ENCODE assay signal across 8 cellular contexts in the genomic region with DNA sequence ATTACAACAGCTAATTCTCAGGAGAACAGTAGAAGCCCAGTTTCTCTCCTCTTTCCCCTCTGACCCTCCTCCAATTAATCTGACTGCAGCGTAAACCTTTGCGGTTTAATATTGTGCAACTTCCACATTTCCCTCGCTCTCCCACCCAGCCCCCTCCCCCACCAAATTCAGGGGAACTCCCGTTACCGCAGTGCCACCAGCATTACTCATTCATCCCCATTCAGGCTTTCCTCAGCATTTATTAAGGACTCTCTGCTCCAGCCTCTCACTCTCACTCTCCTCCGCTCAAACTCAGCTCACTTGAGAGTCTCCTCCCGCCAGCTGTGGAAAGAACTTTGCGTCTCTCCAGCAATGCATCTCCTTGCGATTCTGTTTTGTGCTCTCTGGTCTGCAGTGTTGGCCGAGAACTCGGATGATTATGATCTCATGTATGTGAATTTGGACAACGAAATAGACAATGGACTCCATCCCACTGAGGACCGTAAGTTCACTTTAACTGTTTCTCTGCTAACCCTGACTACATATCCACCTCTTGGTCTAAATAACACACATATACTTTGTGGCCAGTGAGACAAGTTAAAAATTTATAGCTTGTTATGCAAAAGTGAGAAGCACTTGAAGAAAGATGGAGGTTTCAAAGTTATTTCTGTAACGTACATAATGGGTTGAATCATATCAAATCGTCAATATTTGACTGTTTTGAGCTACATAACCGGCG. TPM values are rescaled to one million over a fixed set of nuclear protein-coding genes. Genes with fewer than 3 reads are reported as not detected.
DNase-seq lines count a peak whose midpoint lies in the region; ATAC-seq and TF ChIP-seq lines count a peak whose summit lies in the region.

A gene (plus strand): TSS at position 268 of the 718 bp plus-strand sequence. CDS start 84 bp downstream, at position 352.

- no peak within 1 kb of the TSS for H3K27ac ChIP-seq in iPS DF 6.9 (ENCODE audit: low read length)

- intact Hi-C loops in sciatic nerve (cut with DNase I), result no loop called here

- H3K4me3 ChIP-seq in MG63, result peak within 1 kb of the TSS; percentile 56
- H3K4me3 ChIP-seq in astrocyte of the cerebellum (ENCODE audit: low read depth, low read length), result peak within 1 kb of the TSS; percentile 65
- H3K4me3 ChIP-seq in iPS DF 6.9 (ENCODE audit: low read length), result peak within 1 kb of the TSS; percentile 46; the same call in 1 of the 2 replicates

- H3K9me3 ChIP-seq in MG63, result no peaks in the 10 kb centered on the region
- no peaks in the 10 kb centered on the region for H3K9me3 ChIP-seq in iPS DF 6.9 (ENCODE audit: control insufficient read depth, insufficient read depth, low read length)

- no peaks in the 10 kb centered on the region for H3K36me3 ChIP-seq in MG63
- H3K36me3 ChIP-seq in iPS DF 6.9 (ENCODE audit: control insufficient read depth, insufficient read depth, low read length), result no peaks in the 10 kb centered on the region

- in situ Hi-C loops in astrocyte of the cerebellum (cut with HindIII; ENCODE audit: low sequenced_read_pairs), result loop anchor here (5.0 kb wide), 2 partner anchors 59 to 61 kb away; no protein-coding TSS in a partner anchor

- no CpG with 5 or more reads among the region's 17 CpGs for WGBS in iPS DF 6.9 (ENCODE audit: insufficient coverage, insufficient read length)

- ATAC-seq in sciatic nerve (peak; percentile 89), GM21737 (IDR thresholded peaks at IDR 0.05; ENCODE audit: unreplicated experiment) (no peak)

- H3K4me1 ChIP-seq in iPS DF 6.9 (ENCODE audit: control insufficient read depth, insufficient read depth, low read length), result 0 out of 2 replicates have a peak, but pooled peaks cover 1% of the 10 kb centered on the region

- DNase-seq in EL (peak; percentile 93), MG63 (peak; percentile 65), astrocyte of the cerebellum (ENCODE audit: low read depth) (peak; percentile 77), iPS DF 6.9 (ENCODE audit: low read depth, low spot score) (no peak), sciatic nerve (ENCODE audit: low spot score) (peak; percentile 69), DMS153 (lab: John Stamatoyannopoulos, UW) (no peak), cortex of kidney (lab: John Stamatoyannopoulos, UW) (no peak)

- TF ChIP-seq CTCF in astrocyte of the cerebellum (IDR thresholded peaks at IDR 0.05; ENCODE audit: low read depth, low read length, missing control alignments), result no peak

- H3K27me3 ChIP-seq in MG63, result no peaks in the 10 kb centered on the region
- H3K27me3 ChIP-seq in iPS DF 6.9 (ENCODE audit: control insufficient read depth, insufficient read depth, low read length), result peaks cover 5% of the 10 kb centered on the region; the same call in 1 of the 2 replicates

RNA-seq across cellular contexts. Expression of the gene that starts here (rescaled TPM):
- total RNA-seq in MG63 (2014; rRNA removed; shearing (Covaris generic); ENCODE audit: low replicate concordance), result 6.5 and 13.2 TPM in 2 replicates
- total RNA-seq in sciatic nerve, result 4.2 TPM

Comparison
In these comparisons a context has a peak if more than half of its experiments do, and no peak if none do; other contexts are left out.
1. DNase-seq: peak in EL (single experiment), MG63 (single experiment), astrocyte of the cerebellum (single experiment) and sciatic nerve (single experiment); none in iPS DF 6.9 (single experiment), DMS153 (single experiment) and cortex of kidney (single experiment).
2. Peak in every context shown above with its lines, with median percentiles within 50 percentile points of each other: H3K4me3 ChIP-seq.